22 cellular contexts compared by ENCODE assay signal in genomic region chr5:137563301-137563645, GRCh38.
DNase-seq lines count a peak whose midpoint lies in the region; ATAC-seq and TF ChIP-seq lines count a peak whose summit lies in the region.
"Had no signal": no experiment of that assay in that cellular context is flagged by ENCODE, and none has a peak within 500 bp of the region (broad histone marks: within the 10 kb centered on the region; RNA-seq: fewer than 3 reads in every experiment).

No MANE protein-coding gene starts in this region.

- H3K27me3 Mint-ChIP-seq in CD8-positive, alpha-beta memory T cell = peaks cover 16 to 29% of the 10 kb centered on the region in 2 donors

- no peaks in the 10 kb centered on the region for H3K9me2 ChIP-seq in SK-N-SH

- no peaks in the 10 kb centered on the region for H3K9me3 Mint-ChIP-seq in CD8-positive, alpha-beta memory T cell
- H3K9me3 Mint-ChIP-seq: effector memory CD8-positive, alpha-beta T cell; H9; stimulated activated naive CD8-positive, alpha-beta T cell treated with anti-CD3 and anti-CD28 coated beads, Interleukin-15, Interleukin-2, amounts not matched to agents 100 ng/mL and 50 ng/mL, for 24 hours; T-cell; WTC11 had no signal

- no peaks in the 10 kb centered on the region for H3K36me3 Mint-ChIP-seq in CD8-positive, alpha-beta memory T cell
- H3K36me3 Mint-ChIP-seq: activated CD8-positive, alpha-beta memory T cell treated with anti-CD3 and anti-CD28 coated beads, Interleukin-2, amount 10 ng/mL, durations not matched to agents 7 days and 5 days; T-cell; WTC11 had no signal

- H3K4me1 ChIP-seq in A673 (ENCODE audit: insufficient read depth, low read length, poor library complexity, severe bottlenecking) (peaks cover 64% of the 10 kb centered on the region), DND-41 (ENCODE audit: insufficient read depth, low read length) (no peaks in the 10 kb centered on the region), SK-N-SH (ENCODE audit: control insufficient read depth in 1 of 2, insufficient read depth in 2 of 2, low read depth in 1 of 2, low read length in 1 of 2) (peaks cover 41 to 51% of the 10 kb centered on the region in 2 experiments; a peak in 3 of 4 replicates)
- H3K4me1 ChIP-seq in CD8-positive, alpha-beta memory T cell (ENCODE audit: insufficient read depth, low read length) = no peaks in the 10 kb centered on the region
- H3K4me1 ChIP-seq: gastrocnemius medialis, Peyer's patch had no signal

- H3K4me3 ChIP-seq in A673 (ENCODE audit: low read depth, low read length, poor library complexity, severe bottlenecking) (no peak overlapping the region), DND-41 (ENCODE audit: low read depth in 1 of 2, low read length in 2 of 2) (no peak overlapping the region), SK-N-SH (ENCODE audit: low read depth in 2 of 2, low read length in 1 of 2) (no peak overlapping the region)
- no peak overlapping the region for H3K4me3 ChIP-seq in CD8-positive, alpha-beta memory T cell (ENCODE audit: low read length)
- H3K4me3 ChIP-seq: gastrocnemius medialis, Peyer's patch had no signal

- H3K27ac ChIP-seq in A673 (ENCODE audit: low read depth, low read length, poor library complexity, severe bottlenecking) (peak overlapping the region; percentile 95), DND-41 (ENCODE audit: low read length) (no peak overlapping the region), SK-N-SH (ENCODE audit: low read depth in 2 of 2, low read length in 1 of 2) (peak overlapping the region in 1 of 2 experiments; percentile 76; a peak in 1 of 4 replicates)
- H3K27ac ChIP-seq in CD8-positive, alpha-beta memory T cell (ENCODE audit: low read depth, low read length) = no peak overlapping the region
- H3K27ac ChIP-seq: gastrocnemius medialis, Peyer's patch had no signal

- no peak for DNase-seq in A673 (ENCODE audit: low spot score)
- no peak for DNase-seq in DND-41
- DNase-seq in SK-N-SH = no peak
- peak; percentile 24 for DNase-seq in globus pallidus (ENCODE audit: low spot score)
- DNase-seq in amniotic stem cell (lab: John Stamatoyannopoulos, UW) = no peak
- DNase-seq in CD8-positive, alpha-beta memory T cell = no peak
- DNase-seq: activated CD8-positive, alpha-beta memory T cell treated with anti-CD3 and anti-CD28 coated beads, Interleukin-2, amount 10 ng/mL, durations not matched to agents 7 days and 5 days; activated naive CD4-positive, alpha-beta T cell; effector memory CD8-positive, alpha-beta T cell; gastrocnemius medialis; H9; midbrain; NCI-H1048; NCI-H524 treated with DMSO at 0.1 percent for 48 hours; occipital lobe; Peyer's patch; T-cell had no signal

- no peaks in the 10 kb centered on the region for H3K79me2 ChIP-seq in DND-41 (ENCODE audit: insufficient read depth, low read length)
- no peaks in the 10 kb centered on the region for H3K79me2 ChIP-seq in SK-N-SH (ENCODE audit: insufficient read depth)

- H3K9me3 ChIP-seq in A673 (ENCODE audit: low read depth, low read length, poor library complexity, severe bottlenecking) (no peaks in the 10 kb centered on the region), DND-41 (ENCODE audit: insufficient read depth, low read length, severe bottlenecking) (no peaks in the 10 kb centered on the region), SK-N-SH (no peaks in the 10 kb centered on the region)
- H3K9me3 ChIP-seq in CD8-positive, alpha-beta memory T cell (ENCODE audit: low read length) = no peaks in the 10 kb centered on the region
- H3K9me3 ChIP-seq: gastrocnemius medialis, Peyer's patch had no signal

- H2AFZ ChIP-seq in DND-41 (ENCODE audit: low read depth, low read length) (no peak overlapping the region), SK-N-SH (ENCODE audit: low read depth) (0 out of 2 replicates have a peak overlapping the region, but pooled peaks have one; percentile 68)

- POLR2A ChIA-PET in A673 (lab: Charles Lee; ENCODE audit: low non-redundant PET) (no interaction called here), SK-N-SH (lab: Yijun Ruan, JAX) (no interaction called here)
- POLR2A ChIA-PET in CD8-positive, alpha-beta memory T cell (lab: Charles Lee) = no interaction called here

- TF ChIP-seq CTCF in A673 (conservative IDR thresholded peaks at IDR 0.05; ENCODE audit: low read depth, low read length) = no peak
- no peak for TF ChIP-seq CTCF in DND-41 (IDR thresholded peaks at IDR 0.05; ENCODE audit: borderline replicate concordance, extremely low read depth, low read length, poor library complexity, severe bottlenecking)
- TF ChIP-seq CTCF in SK-N-SH (IDR thresholded peaks at IDR 0.05) = no peak

- H3K27me3 ChIP-seq in A673 (replicated peaks; ENCODE audit: insufficient read depth, low read depth, low read length, poor library complexity) = no peaks in the 10 kb centered on the region
- peaks cover 4% of the 10 kb centered on the region for H3K27me3 ChIP-seq in DND-41 (ENCODE audit: insufficient read depth, low read length, poor library complexity)
- H3K27me3 ChIP-seq in SK-N-SH (ENCODE audit: insufficient read depth) = no peaks in the 10 kb centered on the region
- no peaks in the 10 kb centered on the region for H3K27me3 ChIP-seq in CD8-positive, alpha-beta memory T cell (ENCODE audit: insufficient read depth, low read length, poor library complexity, severe bottlenecking)
- H3K27me3 ChIP-seq: gastrocnemius medialis, Peyer's patch had no signal

- 79% methylated on average over 2 of the region's 2 CpGs for WGBS in SK-N-SH (ENCODE audit: low lambda C conversion rate)

- H3K9ac ChIP-seq in DND-41 (ENCODE audit: low read depth, low read length) (no peak overlapping the region), SK-N-SH (no peak overlapping the region)

- H3K4me2 ChIP-seq in DND-41 (ENCODE audit: insufficient read depth, low read length) (no peak overlapping the region), SK-N-SH (peak overlapping the region; percentile 63)

- ATAC-seq in DND-41 (ENCODE audit: insufficient read depth, low read depth) (0 out of 3 replicates have a peak, but pooled peaks have one; percentile 9), HG03354 (IDR thresholded peaks at IDR 0.05; ENCODE audit: poor library complexity, severe bottlenecking, unreplicated experiment) (no peak), GM19328 (IDR thresholded peaks at IDR 0.05; ENCODE audit: unreplicated experiment) (no peak)
- ATAC-seq: activated CD8-positive, alpha-beta memory T cell treated with anti-CD3 and anti-CD28 coated beads, Interleukin-2, amount 10 ng/mL, durations not matched to agents 7 days and 5 days; effector memory CD8-positive, alpha-beta T cell; gastrocnemius medialis; T-cell; WTC11 had no signal

- intact Hi-C loops in A673 (cut with micrococcal nuclease; ENCODE audit: unreplicated experiment) = no loop called here

- H3F3A ChIP-seq in SK-N-SH (replicated peaks; ENCODE audit: insufficient read depth) = no peaks in the 10 kb centered on the region

- H4K20me1 ChIP-seq in DND-41 (ENCODE audit: insufficient read depth, low read length) = no peaks in the 10 kb centered on the region
- no peaks in the 10 kb centered on the region for H4K20me1 ChIP-seq in SK-N-SH (ENCODE audit: insufficient read depth)

- H3K4me3 Mint-ChIP-seq in CD8-positive, alpha-beta memory T cell = no peak overlapping the region
- H3K4me3 Mint-ChIP-seq: activated CD8-positive, alpha-beta memory T cell treated with anti-CD3 and anti-CD28 coated beads, Interleukin-2, amount 10 ng/mL, durations not matched to agents 7 days and 5 days; B cell; effector memory CD8-positive, alpha-beta T cell; H9; stimulated activated naive CD8-positive, alpha-beta T cell treated with anti-CD3 and anti-CD28 coated beads, Interleukin-15, Interleukin-2, amounts not matched to agents 100 ng/mL and 50 ng/mL, for 24 hours; T-cell; WTC11 had no signal

- no peak overlapping the region for H3K27ac Mint-ChIP-seq in CD8-positive, alpha-beta memory T cell
- H3K27ac Mint-ChIP-seq: activated CD8-positive, alpha-beta memory T cell treated with anti-CD3 and anti-CD28 coated beads, Interleukin-2, amount 10 ng/mL, durations not matched to agents 7 days and 5 days; B cell; effector memory CD8-positive, alpha-beta T cell; H9; stimulated activated naive CD8-positive, alpha-beta T cell treated with anti-CD3 and anti-CD28 coated beads, Interleukin-15, Interleukin-2, amounts not matched to agents 100 ng/mL and 50 ng/mL, for 24 hours; T-cell; WTC11 had no signal

- no peaks in the 10 kb centered on the region for H3K4me1 Mint-ChIP-seq in CD8-positive, alpha-beta memory T cell
- H3K4me1 Mint-ChIP-seq: B cell had no signal

- TF ChIP-seq EP300 in SK-N-SH (IDR thresholded peaks at IDR 0.05; ENCODE audit: borderline replicate concordance in 1 of 2, low read depth in 1 of 2, low read length in 1 of 2) = no peak

- CTCF ChIA-PET in A673 (lab: Charles Lee) = no interaction called here
- CTCF ChIA-PET in SK-N-SH (lab: Yijun Ruan, JAX) = interaction anchor here (1.1 to 1.3 kb wide), 4 partner anchors 16 to 48 kb away, joined by 3 to 4 read pairs (median 4); no protein-coding TSS in a partner anchor
- CTCF ChIA-PET in CD8-positive, alpha-beta memory T cell (lab: Charles Lee) = no interaction called here

- BruUV-seq in A673 (replicated peaks; lab: Mats Ljungman, UMichigan) = no TSS peak

- H3K36me3 ChIP-seq in A673 (ENCODE audit: insufficient read depth, low read length, poor library complexity, severe bottlenecking) = no peaks in the 10 kb centered on the region
- no peaks in the 10 kb centered on the region for H3K36me3 ChIP-seq in DND-41 (ENCODE audit: insufficient read depth, low read length)
- no peaks in the 10 kb centered on the region for H3K36me3 ChIP-seq in SK-N-SH (replicated peaks in 1 of 2; ENCODE audit: control insufficient read depth in 1 of 2, insufficient read depth in 2 of 2, low read length in 1 of 2)
- H3K36me3 ChIP-seq in CD8-positive, alpha-beta memory T cell (ENCODE audit: insufficient read depth, low read length) = no peaks in the 10 kb centered on the region
- H3K36me3 ChIP-seq: gastrocnemius medialis, Peyer's patch had no signal

- no peak for TF ChIP-seq RAD21 in SK-N-SH (IDR thresholded peaks at IDR 0.05; ENCODE audit: low read length)

TF ChIP-seq in SK-N-SH, 30 proteins besides CTCF, POLR2A, EP300 and RAD21 (continues in another document):
- no peak for TF ChIP-seq SIN3A (IDR thresholded peaks at IDR 0.05; ENCODE audit: borderline replicate concordance, low read depth, low read length)
- TF ChIP-seq FOXM1 (IDR thresholded peaks at IDR 0.05; ENCODE audit: low read depth) = no peak
- TF ChIP-seq RFX5 (IDR thresholded peaks at IDR 0.05; ENCODE audit: low read length) = no peak
- no peak for TF ChIP-seq NRF1 (IDR thresholded peaks at IDR 0.05; ENCODE audit: low read depth, low read length)
- no peak for TF ChIP-seq JUND (IDR thresholded peaks at IDR 0.05)
- TF ChIP-seq MEF2A (IDR thresholded peaks at IDR 0.05; ENCODE audit: borderline replicate concordance, low read depth) = no peak
- TF ChIP-seq TCF12 (IDR thresholded peaks at IDR 0.05) = no peak
- no peak for TF ChIP-seq CHD2 (IDR thresholded peaks at IDR 0.05; ENCODE audit: low read length, partially characterized antibody)
- TF ChIP-seq NFIC (IDR thresholded peaks at IDR 0.05; ENCODE audit: borderline replicate concordance) = no peak
